Comparison of ENCODE assay signal across 20 cellular contexts in the genomic region with DNA sequence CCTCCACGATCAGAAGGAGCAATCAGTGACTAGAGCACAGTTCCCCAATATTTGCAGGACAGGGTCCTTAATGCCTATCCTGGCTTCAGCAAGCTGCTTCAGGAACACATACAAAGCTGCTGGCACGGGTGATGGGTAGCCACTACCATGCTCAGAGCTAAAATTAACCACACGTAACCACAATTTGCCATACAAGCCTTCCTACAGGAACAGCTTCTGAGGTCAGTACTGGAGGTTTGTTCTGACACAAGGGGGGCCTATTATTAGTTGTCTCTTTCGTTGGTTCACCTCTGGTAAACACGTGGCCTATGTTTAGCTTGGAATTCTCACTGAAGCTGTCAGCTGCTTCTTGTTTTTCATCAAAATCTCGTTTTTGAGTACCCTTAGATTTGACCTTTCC. TPM values are rescaled to one million over a fixed set of nuclear protein-coding genes. Genes with fewer than 3 reads are reported as not detected.
DNase-seq lines count a peak whose midpoint lies in the region; ATAC-seq and TF ChIP-seq lines count a peak whose summit lies in the region.
"Had no signal": no experiment of that assay in that cellular context is flagged by ENCODE, and none has a peak within 500 bp of the region (broad histone marks: within the 10 kb centered on the region; RNA-seq: fewer than 3 reads in every experiment).

No MANE protein-coding gene starts in this region.

- H3K9ac ChIP-seq in liver (ENCODE audit: low read depth in 1 of 2, low read length in 2 of 2): no peak overlapping the region

- no peaks in the 10 kb centered on the region for H3K4me1 Mint-ChIP-seq in activated CD4-positive, alpha-beta memory T cell treated with anti-CD3 and anti-CD28 coated beads for 36 hours (ENCODE audit: low read depth)
- H3K4me1 Mint-ChIP-seq: B cell had no signal

- H3K4me3 Mint-ChIP-seq in activated CD4-positive, alpha-beta memory T cell treated with anti-CD3 and anti-CD28 coated beads for 36 hours: no peak overlapping the region
- H3K4me3 Mint-ChIP-seq: B cell; CD4-positive, alpha-beta T cell; HFFc6 had no signal

- H3K9me3 ChIP-seq in liver (ENCODE audit: control insufficient read depth in 4 of 4, low read length in 3 of 4) (peaks cover 18 to 45% (median 29%) of the 10 kb centered on the region in 4 donors), right lobe of liver (peaks cover 0 to 10% (median 2%) of the 10 kb centered on the region in 4 donors), upper lobe of right lung (peaks cover 42% of the 10 kb centered on the region)

- DNase-seq in right lobe of liver (no peak), KBM-7 (peak; percentile 4), myocyte (ENCODE audit: low read depth) (peak; percentile 43), mucosa of gallbladder (ENCODE audit: low spot score) (no peak), upper lobe of right lung (no peak)
- no peak for DNase-seq in activated CD4-positive, alpha-beta memory T cell treated with anti-CD3 and anti-CD28 coated beads for 36 hours
- DNase-seq: Caco-2; CD4-positive, alpha-beta T cell; DMS153; DMS79; GF-D8; GOT3; H7; HFFc6 had no signal

- peaks cover 34% of the 10 kb centered on the region for H3K36me3 Mint-ChIP-seq in activated CD4-positive, alpha-beta memory T cell treated with anti-CD3 and anti-CD28 coated beads for 36 hours

- POLR2A ChIA-PET in activated CD4-positive, alpha-beta memory T cell treated with anti-CD3 and anti-CD28 coated beads for 36 hours (lab: Charles Lee): no interaction called here

- intact Hi-C loops in right lobe of liver (cut with DNase I): no loop called here
- intact Hi-C loops in activated CD4-positive, alpha-beta memory T cell treated with anti-CD3 and anti-CD28 coated beads for 36 hours (cut with micrococcal nuclease): no loop called here
- intact Hi-C loops in upper lobe of right lung (cut with DNase I): no loop called here

- no peak for TF ChIP-seq POLR2A in right lobe of liver (IDR thresholded peaks at IDR 0.05)

- H3K27me3 ChIP-seq in liver (ENCODE audit: control insufficient read depth in 4 of 4, insufficient read depth in 4 of 4, low read length in 3 of 4): no peaks in the 10 kb centered on the region
- no peaks in the 10 kb centered on the region for H3K27me3 ChIP-seq in right lobe of liver
- H3K27me3 ChIP-seq in upper lobe of right lung: no peaks in the 10 kb centered on the region

- H3K4me3 ChIP-seq in liver (ENCODE audit: low read depth in 1 of 3, low read length in 3 of 3) (peak overlapping the region in 2 of 3 donors; percentile 16 to 29), right lobe of liver (no peak overlapping the region), upper lobe of right lung (no peak overlapping the region)

- H3K27me3 Mint-ChIP-seq in activated CD4-positive, alpha-beta memory T cell treated with anti-CD3 and anti-CD28 coated beads for 36 hours: no peaks in the 10 kb centered on the region
- H3K27me3 Mint-ChIP-seq: B cell; CD4-positive, alpha-beta T cell; IgD-negative memory B cell had no signal

- TF ChIP-seq RAD21 in liver (IDR thresholded peaks at IDR 0.05): no peak

- H3K27ac ChIP-seq in liver (ENCODE audit: low read depth in 1 of 2, low read length in 2 of 2) (no peak overlapping the region), right lobe of liver (no peak overlapping the region), upper lobe of right lung (no peak overlapping the region)
- H3K27ac ChIP-seq: C4-2B had no signal

- peaks cover 83% of the 10 kb centered on the region for H3K9me3 Mint-ChIP-seq in activated CD4-positive, alpha-beta memory T cell treated with anti-CD3 and anti-CD28 coated beads for 36 hours

- in situ Hi-C loops in KBM-7 (cut with MboI; ENCODE audit: low pct_unique_long_range_greater_than_20kb, low sequenced_read_pairs): no loop called here

- H3K4me1 ChIP-seq in liver (ENCODE audit: control insufficient read depth in 4 of 4, insufficient read depth in 4 of 4, low read length in 3 of 4) (no peaks in the 10 kb centered on the region), right lobe of liver (no peaks in the 10 kb centered on the region), upper lobe of right lung (no peaks in the 10 kb centered on the region)
- H3K4me1 ChIP-seq: Caco-2 had no signal

- WGBS in liver: 92% methylated on average over 6 of the region's 6 CpGs
- 55% methylated on average over 4 of the region's 6 CpGs for WGBS in right lobe of liver (ENCODE audit: insufficient coverage, low coverage, low lambda C conversion rate, missing lambda C conversion rate)

- H3K36me3 ChIP-seq in liver (ENCODE audit: control insufficient read depth in 4 of 4, insufficient read depth in 3 of 4, low read depth in 1 of 4, low read length in 3 of 4) (peaks cover 0 to 1% (median 0%) of the 10 kb centered on the region in 4 donors), right lobe of liver (no peaks in the 10 kb centered on the region), upper lobe of right lung (no peaks in the 10 kb centered on the region)

- CTCF ChIA-PET in activated CD4-positive, alpha-beta memory T cell treated with anti-CD3 and anti-CD28 coated beads for 36 hours (lab: Charles Lee): no interaction called here

- TF ChIP-seq CTCF in liver (IDR thresholded peaks at IDR 0.05; ENCODE audit: low read depth, low read length, missing input control): no peak
- no peak for TF ChIP-seq CTCF in right lobe of liver (IDR thresholded peaks at IDR 0.05)
- no peak for TF ChIP-seq CTCF in upper lobe of right lung (IDR thresholded peaks at IDR 0.05)

- ATAC-seq in right lobe of liver (no peak), upper lobe of right lung (no peak)
- ATAC-seq: HCT116, HepG2 had no signal

- H3K27ac Mint-ChIP-seq in activated CD4-positive, alpha-beta memory T cell treated with anti-CD3 and anti-CD28 coated beads for 36 hours: no peak overlapping the region
- H3K27ac Mint-ChIP-seq: B cell; CD4-positive, alpha-beta T cell; HFFc6; IgD-negative memory B cell had no signal

TF ChIP-seq in liver, 16 proteins besides CTCF, POLR2A, EP300 and RAD21 (continues in another document):
- TF ChIP-seq SP1 (IDR thresholded peaks at IDR 0.05): no peak
- TF ChIP-seq HNF4A (conservative IDR thresholded peaks at IDR 0.05): no peak
- TF ChIP-seq, protein P1, sequence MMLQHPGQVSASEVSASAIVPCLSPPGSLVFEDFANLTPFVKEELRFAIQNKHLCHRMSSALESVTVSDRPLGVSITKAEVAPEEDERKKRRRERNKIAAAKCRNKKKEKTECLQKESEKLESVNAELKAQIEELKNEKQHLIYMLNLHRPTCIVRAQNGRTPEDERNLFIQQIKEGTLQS (IDR thresholded peaks at IDR 0.05): no peak
- TF ChIP-seq, protein P2, sequence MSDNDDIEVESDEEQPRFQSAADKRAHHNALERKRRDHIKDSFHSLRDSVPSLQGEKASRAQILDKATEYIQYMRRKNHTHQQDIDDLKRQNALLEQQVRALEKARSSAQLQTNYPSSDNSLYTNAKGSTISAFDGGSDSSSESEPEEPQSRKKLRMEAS (IDR thresholded peaks at IDR 0.05): no peak
- no peak for TF ChIP-seq FOXA2 (IDR thresholded peaks at IDR 0.05)
- TF ChIP-seq JUND (IDR thresholded peaks at IDR 0.05): no peak
- TF ChIP-seq FOXA1 (IDR thresholded peaks at IDR 0.05): no peak
- no peak for TF ChIP-seq HNF4G (IDR thresholded peaks at IDR 0.05)
- no peak for TF ChIP-seq RXRA (IDR thresholded peaks at IDR 0.05)
- no peak for TF ChIP-seq EGR1 (IDR thresholded peaks at IDR 0.05; ENCODE audit: low read depth in 2 of 2)
- TF ChIP-seq, protein P3, sequence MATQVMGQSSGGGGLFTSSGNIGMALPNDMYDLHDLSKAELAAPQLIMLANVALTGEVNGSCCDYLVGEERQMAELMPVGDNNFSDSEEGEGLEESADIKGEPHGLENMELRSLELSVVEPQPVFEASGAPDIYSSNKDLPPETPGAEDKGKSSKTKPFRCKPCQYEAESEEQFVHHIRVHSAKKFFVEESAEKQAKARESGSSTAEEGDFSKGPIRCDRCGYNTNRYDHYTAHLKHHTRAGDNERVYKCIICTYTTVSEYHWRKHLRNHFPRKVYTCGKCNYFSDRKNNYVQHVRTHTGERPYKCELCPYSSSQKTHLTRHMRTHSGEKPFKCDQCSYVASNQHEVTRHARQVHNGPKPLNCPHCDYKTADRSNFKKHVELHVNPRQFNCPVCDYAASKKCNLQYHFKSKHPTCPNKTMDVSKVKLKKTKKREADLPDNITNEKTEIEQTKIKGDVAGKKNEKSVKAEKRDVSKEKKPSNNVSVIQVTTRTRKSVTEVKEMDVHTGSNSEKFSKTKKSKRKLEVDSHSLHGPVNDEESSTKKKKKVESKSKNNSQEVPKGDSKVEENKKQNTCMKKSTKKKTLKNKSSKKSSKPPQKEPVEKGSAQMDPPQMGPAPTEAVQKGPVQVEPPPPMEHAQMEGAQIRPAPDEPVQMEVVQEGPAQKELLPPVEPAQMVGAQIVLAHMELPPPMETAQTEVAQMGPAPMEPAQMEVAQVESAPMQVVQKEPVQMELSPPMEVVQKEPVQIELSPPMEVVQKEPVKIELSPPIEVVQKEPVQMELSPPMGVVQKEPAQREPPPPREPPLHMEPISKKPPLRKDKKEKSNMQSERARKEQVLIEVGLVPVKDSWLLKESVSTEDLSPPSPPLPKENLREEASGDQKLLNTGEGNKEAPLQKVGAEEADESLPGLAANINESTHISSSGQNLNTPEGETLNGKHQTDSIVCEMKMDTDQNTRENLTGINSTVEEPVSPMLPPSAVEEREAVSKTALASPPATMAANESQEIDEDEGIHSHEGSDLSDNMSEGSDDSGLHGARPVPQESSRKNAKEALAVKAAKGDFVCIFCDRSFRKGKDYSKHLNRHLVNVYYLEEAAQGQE (IDR thresholded peaks at IDR 0.05): no peak
- no peak for TF ChIP-seq NR2F2 (IDR thresholded peaks at IDR 0.05)
- TF ChIP-seq YY1 (IDR thresholded peaks at IDR 0.05): no peak
- TF ChIP-seq, protein P4, sequence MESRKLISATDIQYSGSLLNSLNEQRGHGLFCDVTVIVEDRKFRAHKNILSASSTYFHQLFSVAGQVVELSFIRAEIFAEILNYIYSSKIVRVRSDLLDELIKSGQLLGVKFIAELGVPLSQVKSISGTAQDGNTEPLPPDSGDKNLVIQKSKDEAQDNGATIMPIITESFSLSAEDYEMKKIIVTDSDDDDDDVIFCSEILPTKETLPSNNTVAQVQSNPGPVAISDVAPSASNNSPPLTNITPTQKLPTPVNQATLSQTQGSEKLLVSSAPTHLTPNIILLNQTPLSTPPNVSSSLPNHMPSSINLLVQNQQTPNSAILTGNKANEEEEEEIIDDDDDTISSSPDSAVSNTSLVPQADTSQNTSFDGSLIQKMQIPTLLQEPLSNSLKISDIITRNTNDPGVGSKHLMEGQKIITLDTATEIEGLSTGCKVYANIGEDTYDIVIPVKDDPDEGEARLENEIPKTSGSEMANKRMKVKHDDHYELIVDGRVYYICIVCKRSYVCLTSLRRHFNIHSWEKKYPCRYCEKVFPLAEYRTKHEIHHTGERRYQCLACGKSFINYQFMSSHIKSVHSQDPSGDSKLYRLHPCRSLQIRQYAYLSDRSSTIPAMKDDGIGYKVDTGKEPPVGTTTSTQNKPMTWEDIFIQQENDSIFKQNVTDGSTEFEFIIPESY (IDR thresholded peaks at IDR 0.05): no peak

RNA-seq across cellular contexts. Expression of a gene that starts 41.1 kb away (rescaled TPM):
- 1 to 10 TPM; 5.5 to 7.9 TPM for total RNA-seq in liver
- polyA plus RNA-seq in liver: 1 to 10 TPM; 1.8 to 3.2 TPM
- 1 to 10 TPM; 3.3 to 5.5 (median 4.1) TPM for total RNA-seq in right lobe of liver
- total RNA-seq in myocyte: 11.4 and 12.1 TPM in 2 replicates
- polyA plus RNA-seq in myocyte (2012): 6.7 TPM
- total RNA-seq in mucosa of gallbladder: 13.6 TPM
- total RNA-seq in activated CD4-positive, alpha-beta memory T cell treated with anti-CD3 and anti-CD28 coated beads for 36 hours: 1 to 10 TPM; 6.1 to 7.4 TPM
- 14.3 TPM for total RNA-seq in upper lobe of right lung
- total RNA-seq: H7 had no signal

Comparison
In these comparisons a context has a peak if more than half of its experiments do, and no peak if none do; other contexts are left out.
1. H3K4me3 ChIP-seq: peak in liver (2 of 3); none in right lobe of liver (0 of 3) and upper lobe of right lung (single experiment).
2. DNase-seq: peak in KBM-7 (single experiment) and myocyte (single experiment); none in right lobe of liver (0 of 3), mucosa of gallbladder (single experiment), activated CD4-positive, alpha-beta memory T cell treated with anti-CD3 and anti-CD28 coated beads for 36 hours (single experiment) and upper lobe of right lung (single experiment).